8 cellular contexts compared by ENCODE assay signal in the genomic region with DNA sequence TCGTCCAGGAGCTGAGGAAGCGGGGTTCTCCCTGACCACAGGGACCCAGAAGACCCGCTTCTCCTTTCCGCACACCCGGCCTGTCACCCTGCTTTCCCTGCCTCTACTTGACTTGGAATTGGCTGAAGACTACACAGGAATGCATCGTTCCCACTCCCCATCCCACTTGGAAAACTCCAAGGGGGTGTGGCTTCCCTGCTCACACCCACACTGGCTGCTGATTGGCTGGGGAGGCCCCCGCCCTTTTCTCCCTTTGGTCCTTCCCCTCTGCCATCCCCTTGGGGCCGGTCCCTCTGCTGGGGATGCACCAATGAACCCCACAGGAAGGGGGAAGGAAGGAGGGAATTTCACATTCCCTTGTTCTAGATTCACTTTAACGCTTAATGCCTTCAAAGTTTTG. TPM values are rescaled to one million over a fixed set of nuclear protein-coding genes. Genes with fewer than 3 reads are reported as not detected.
DNase-seq lines count a peak whose midpoint lies in the region; ATAC-seq and TF ChIP-seq lines count a peak whose summit lies in the region.

No MANE protein-coding gene starts in this region.

- no peaks in the 10 kb centered on the region for H3K27me3 Mint-ChIP-seq in activated naive CD4-positive, alpha-beta T cell treated with anti-CD3 and anti-CD28 coated beads for 36 hours (ENCODE audit: low read depth)
- H3K27me3 Mint-ChIP-seq in activated naive CD4-positive, alpha-beta T cell treated with anti-CD3 and anti-CD28 coated beads, Interleukin-2, amount 10 ng/mL, durations not matched to agents 7 days and 5 days, result peaks cover 21% of the 10 kb centered on the region
- no peaks in the 10 kb centered on the region for H3K27me3 Mint-ChIP-seq in glutamatergic neuron (ENCODE audit: unreplicated experiment)

- no peak overlapping the region for H3K4me3 Mint-ChIP-seq in activated naive CD4-positive, alpha-beta T cell treated with anti-CD3 and anti-CD28 coated beads for 36 hours
- H3K4me3 Mint-ChIP-seq in activated naive CD4-positive, alpha-beta T cell treated with anti-CD3 and anti-CD28 coated beads, Interleukin-2, amount 10 ng/mL, durations not matched to agents 7 days and 5 days, result no peak overlapping the region
- H3K4me3 Mint-ChIP-seq in glutamatergic neuron (ENCODE audit: unreplicated experiment), result no peak overlapping the region

- no peak for TF ChIP-seq CTCF in glutamatergic neuron (IDR thresholded peaks at IDR 0.05; ENCODE audit: partially characterized antibody, unreplicated experiment)

- ATAC-seq in sciatic nerve, result peak; percentile 78

- intact Hi-C loops in activated naive CD4-positive, alpha-beta T cell treated with anti-CD3 and anti-CD28 coated beads for 36 hours (cut with micrococcal nuclease), result no loop called here
- intact Hi-C loops in sciatic nerve (cut with DNase I), result no loop called here

- peaks cover 23% of the 10 kb centered on the region for H3K4me1 Mint-ChIP-seq in activated naive CD4-positive, alpha-beta T cell treated with anti-CD3 and anti-CD28 coated beads for 36 hours (ENCODE audit: low read depth)
- peaks cover 24% of the 10 kb centered on the region for H3K4me1 Mint-ChIP-seq in activated naive CD4-positive, alpha-beta T cell treated with anti-CD3 and anti-CD28 coated beads, Interleukin-2, amount 10 ng/mL, durations not matched to agents 7 days and 5 days
- peaks cover 13% of the 10 kb centered on the region for H3K4me1 Mint-ChIP-seq in glutamatergic neuron (ENCODE audit: low read depth, unreplicated experiment)

- DNase-seq in activated naive CD4-positive, alpha-beta T cell treated with anti-CD3 and anti-CD28 coated beads for 36 hours, result no peak
- no peak for DNase-seq in activated naive CD4-positive, alpha-beta T cell treated with anti-CD3 and anti-CD28 coated beads, Interleukin-2, amount 10 ng/mL, durations not matched to agents 7 days and 5 days
- DNase-seq in SHP77 treated with DMSO at 0.1 percent for 48 hours (lab: John Stamatoyannopoulos, UW), result peak; percentile 32
- DNase-seq in glutamatergic neuron, result peak; percentile 73
- peak; percentile 74 for DNase-seq in sciatic nerve (ENCODE audit: low spot score)
- DNase-seq in NK-92 (lab: John Stamatoyannopoulos, UW; ENCODE audit: unreplicated experiment), result no peak
- DNase-seq in NCI-H128 (lab: John Stamatoyannopoulos, UW; ENCODE audit: unreplicated experiment), result no peak
- no peak for DNase-seq in LoVo (ENCODE audit: low spot score)

- CTCF ChIA-PET in activated naive CD4-positive, alpha-beta T cell treated with anti-CD3 and anti-CD28 coated beads for 36 hours (lab: Charles Lee), result interaction anchor here (2.8 kb wide), 1 partner anchor 32 kb away, joined by 7 read pairs; no protein-coding TSS in a partner anchor
- CTCF ChIA-PET in activated naive CD4-positive, alpha-beta T cell treated with anti-CD3 and anti-CD28 coated beads, Interleukin-2, amount 10 ng/mL, durations not matched to agents 7 days and 5 days (lab: Charles Lee), result interaction anchor here (0.5 to 2.7 kb wide), 4 partner anchors 29 to 138 kb away, joined by 3 to 14 read pairs (median 3); no protein-coding TSS in a partner anchor

- peaks cover under 1% of the 10 kb centered on the region for H3K9me3 Mint-ChIP-seq in activated naive CD4-positive, alpha-beta T cell treated with anti-CD3 and anti-CD28 coated beads for 36 hours
- H3K9me3 Mint-ChIP-seq in activated naive CD4-positive, alpha-beta T cell treated with anti-CD3 and anti-CD28 coated beads, Interleukin-2, amount 10 ng/mL, durations not matched to agents 7 days and 5 days, result peaks cover under 1% of the 10 kb centered on the region
- peaks cover 5% of the 10 kb centered on the region for H3K9me3 Mint-ChIP-seq in glutamatergic neuron (ENCODE audit: unreplicated experiment)

- peak overlapping the region; percentile 68 for H3K27ac Mint-ChIP-seq in activated naive CD4-positive, alpha-beta T cell treated with anti-CD3 and anti-CD28 coated beads for 36 hours
- no peak overlapping the region for H3K27ac Mint-ChIP-seq in activated naive CD4-positive, alpha-beta T cell treated with anti-CD3 and anti-CD28 coated beads, Interleukin-2, amount 10 ng/mL, durations not matched to agents 7 days and 5 days
- H3K27ac Mint-ChIP-seq in glutamatergic neuron (ENCODE audit: unreplicated experiment), result no peak overlapping the region

- H3K36me3 Mint-ChIP-seq in activated naive CD4-positive, alpha-beta T cell treated with anti-CD3 and anti-CD28 coated beads for 36 hours (ENCODE audit: low read depth), result peaks cover 20% of the 10 kb centered on the region
- H3K36me3 Mint-ChIP-seq in activated naive CD4-positive, alpha-beta T cell treated with anti-CD3 and anti-CD28 coated beads, Interleukin-2, amount 10 ng/mL, durations not matched to agents 7 days and 5 days, result peaks cover 35% of the 10 kb centered on the region
- peaks cover 5% of the 10 kb centered on the region for H3K36me3 Mint-ChIP-seq in glutamatergic neuron (ENCODE audit: unreplicated experiment)

RNA-seq across cellular contexts. Expression of a gene that starts 18.9 kb away (rescaled TPM):
- 10 to 100 TPM; 94.5 to 99.6 TPM for total RNA-seq in activated naive CD4-positive, alpha-beta T cell treated with anti-CD3 and anti-CD28 coated beads for 36 hours
- total RNA-seq in glutamatergic neuron (ENCODE audit: unreplicated experiment) (73.6 TPM), sciatic nerve (72.1 TPM)

RNA-seq across cellular contexts. Expression of a gene that starts 27.9 kb away (rescaled TPM):
- total RNA-seq in activated naive CD4-positive, alpha-beta T cell treated with anti-CD3 and anti-CD28 coated beads for 36 hours, result 1 to 10 TPM; 2.3 to 2.5 TPM
- total RNA-seq in glutamatergic neuron (ENCODE audit: unreplicated experiment) (6.6 TPM), sciatic nerve (1.8 TPM)

RNA-seq across cellular contexts. Expression of a gene that starts 29.3 kb away (rescaled TPM):
- total RNA-seq in activated naive CD4-positive, alpha-beta T cell treated with anti-CD3 and anti-CD28 coated beads for 36 hours, result under 1 TPM; 0.69 to 0.84 TPM
- total RNA-seq in glutamatergic neuron (ENCODE audit: unreplicated experiment) (179 TPM), sciatic nerve (4.0 TPM)

RNA-seq across cellular contexts. Expression of a gene that starts 58.3 kb away (rescaled TPM):
- total RNA-seq in activated naive CD4-positive, alpha-beta T cell treated with anti-CD3 and anti-CD28 coated beads for 36 hours, result 1 to 10 TPM; 8.0 to 8.7 TPM
- total RNA-seq in glutamatergic neuron (ENCODE audit: unreplicated experiment), result not detected
- total RNA-seq in sciatic nerve, result 3.7 TPM

RNA-seq across cellular contexts. Expression of a gene that starts 58.5 kb away (rescaled TPM):
- 10 to 100 TPM; 12.4 to 12.7 TPM for total RNA-seq in activated naive CD4-positive, alpha-beta T cell treated with anti-CD3 and anti-CD28 coated beads for 36 hours
- 10.5 TPM for total RNA-seq in glutamatergic neuron (ENCODE audit: unreplicated experiment)
- 10.7 TPM for total RNA-seq in sciatic nerve

Comparison
In these comparisons a context has a peak if more than half of its experiments do, and no peak if none do; other contexts are left out.
1. DNase-seq: peak in SHP77 treated with DMSO at 0.1 percent for 48 hours (single experiment), glutamatergic neuron (single experiment) and sciatic nerve (single experiment); none in activated naive CD4-positive, alpha-beta T cell treated with anti-CD3 and anti-CD28 coated beads for 36 hours (single experiment), activated naive CD4-positive, alpha-beta T cell treated with anti-CD3 and anti-CD28 coated beads, Interleukin-2, amount 10 ng/mL, durations not matched to agents 7 days and 5 days (single experiment), NK-92 (single experiment), NCI-H128 (single experiment) and LoVo (single experiment).
2. RNA of a gene that starts 29.3 kb away (total RNA-seq): 179 TPM in glutamatergic neuron (single experiment); 4.0 TPM in sciatic nerve (single experiment) and 0.69 to 0.84 TPM in activated naive CD4-positive, alpha-beta T cell treated with anti-CD3 and anti-CD28 coated beads for 36 hours; every median in the first group is over 10 times any median in the second.